35 cellular contexts compared by ENCODE assay signal in the genomic region with DNA sequence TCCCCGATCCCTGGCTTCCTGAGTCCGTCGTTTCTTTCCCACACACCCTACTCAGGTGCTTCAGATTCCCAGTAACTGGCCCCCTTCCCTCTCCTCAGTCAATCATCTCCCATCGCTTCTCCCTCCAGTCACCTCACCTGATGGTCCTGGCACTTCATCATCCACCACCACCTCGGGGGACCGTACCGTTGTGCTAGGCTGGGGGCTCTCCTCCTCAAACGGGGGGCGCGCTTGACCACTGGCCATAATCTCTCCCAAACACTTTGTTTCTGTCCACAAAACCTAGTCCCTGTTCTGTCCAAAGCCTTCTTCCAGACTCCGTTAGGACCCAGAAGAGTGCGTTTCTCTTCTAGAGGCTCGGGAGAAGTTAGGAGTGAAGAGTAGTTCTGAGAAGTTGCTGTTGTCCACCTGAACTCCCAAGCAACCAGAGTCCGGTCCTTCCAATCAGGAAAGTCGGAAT. TPM values are rescaled to one million over a fixed set of nuclear protein-coding genes. Genes with fewer than 3 reads are reported as not detected.
"Had no signal": no experiment of that assay in that cellular context is flagged by ENCODE, and none has a peak within 500 bp of the region (broad histone marks: within the 10 kb centered on the region; RNA-seq: fewer than 3 reads in every experiment).

Gene SPDYE4, minus strand, starts transcription at position 410 of the 460 bp plus-strand sequence. Its CDS starts 164 bp downstream, at position 246.

- H3K9ac ChIP-seq: SK-N-SH had no signal

- H3K4me1 Mint-ChIP-seq: activated B cell treated with CpG ODN at 0.5 μM for 24 hours, T-cell had no signal

- H3K4me1 ChIP-seq: colonic mucosa, esophagus squamous epithelium, gastroesophageal sphincter had no signal

- H3K4me2 ChIP-seq: SK-N-SH had no signal

- H3K9me3 ChIP-seq: colonic mucosa, esophagus squamous epithelium, gastroesophageal sphincter, SK-N-SH had no signal

- H3K4me3 ChIP-seq: colonic mucosa, dorsolateral prefrontal cortex, esophagus squamous epithelium, gastroesophageal sphincter had no signal

- ATAC-seq: activated CD4-positive, CD25-positive, alpha-beta regulatory T cell treated with anti-CD3 and anti-CD28 coated beads, Interleukin-2, amount 50 U/mL, for 24 hours; effector memory CD8-positive, alpha-beta T cell; gastroesophageal sphincter; T-cell had no signal

- H3K27ac ChIP-seq: colonic mucosa, dorsolateral prefrontal cortex, esophagus squamous epithelium, gastroesophageal sphincter, WERI-Rb-1 had no signal

- H3K27me3 ChIP-seq: colonic mucosa had no signal

- H3K27ac Mint-ChIP-seq: activated B cell treated with CpG ODN at 0.5 μM for 24 hours; activated CD4-positive, alpha-beta memory T cell treated with anti-CD3 and anti-CD28 coated beads for 36 hours; activated naive CD8-positive, alpha-beta T cell; activated T-helper 1 cell treated with anti-CD3 and anti-CD28 coated beads, Interleukin-12 subunit alpha, Interleukin-12 subunit beta, Interleukin-2, Interleukin-4 antibody, amounts not matched to agents 30 ng/mL and 10 ng/mL and 1 ng/mL, durations not matched to agents 14 hours and 24 hours and 36 hours; activated T-helper 2 cell treated with anti-CD3 and anti-CD28 coated beads, Interferon-gamma antibody, Interleukin-2, Interleukin-4, amounts not matched to agents 10 μg/mL and 5 μg/mL and 100 μg/mL, durations not matched to agents 14 hours and 24 hours and 36 hours; effector memory CD8-positive, alpha-beta T cell; T-cell; T-helper 1 cell treated with Interleukin-12 subunit alpha and Interleukin-12 subunit beta and Interleukin-4 antibody, amounts not matched to agents 30 μg/mL and 1 μg/mL, for 36 hours; T-helper 2 cell treated with Interferon-gamma antibody and Interleukin-4, amounts not matched to agents 5 μg/mL and 100 μg/mL, for 36 hours had no signal

- H3K4me3 Mint-ChIP-seq: activated B cell treated with CpG ODN at 0.5 μM for 24 hours; activated CD4-positive, alpha-beta memory T cell treated with anti-CD3 and anti-CD28 coated beads for 36 hours; activated naive CD8-positive, alpha-beta T cell; activated T-helper 1 cell treated with anti-CD3 and anti-CD28 coated beads, Interleukin-12 subunit alpha, Interleukin-12 subunit beta, Interleukin-2, Interleukin-4 antibody, amounts not matched to agents 30 ng/mL and 10 ng/mL and 1 ng/mL, durations not matched to agents 14 hours and 24 hours and 36 hours; effector memory CD8-positive, alpha-beta T cell; T-cell; T-helper 1 cell treated with Interleukin-12 subunit alpha and Interleukin-12 subunit beta and Interleukin-4 antibody, amounts not matched to agents 30 μg/mL and 1 μg/mL, for 36 hours; T-helper 2 cell treated with Interferon-gamma antibody and Interleukin-4, amounts not matched to agents 5 μg/mL and 100 μg/mL, for 36 hours had no signal

- H3K9me3 Mint-ChIP-seq: activated B cell treated with CpG ODN at 0.5 μM for 24 hours; activated CD4-positive, alpha-beta memory T cell treated with anti-CD3 and anti-CD28 coated beads for 36 hours; activated T-helper 1 cell treated with anti-CD3 and anti-CD28 coated beads, Interleukin-12 subunit alpha, Interleukin-12 subunit beta, Interleukin-2, Interleukin-4 antibody, amounts not matched to agents 30 ng/mL and 10 ng/mL and 1 ng/mL, durations not matched to agents 14 hours and 24 hours and 36 hours; activated T-helper 2 cell treated with anti-CD3 and anti-CD28 coated beads, Interferon-gamma antibody, Interleukin-2, Interleukin-4, amounts not matched to agents 10 μg/mL and 5 μg/mL and 100 μg/mL, durations not matched to agents 14 hours and 24 hours and 36 hours; T-helper 2 cell treated with Interferon-gamma antibody and Interleukin-4, amounts not matched to agents 5 μg/mL and 100 μg/mL, for 36 hours had no signal

- FAIRE-seq: astrocyte had no signal

- DNase-seq: activated B cell treated with CpG ODN at 0.5 μM for 24 hours; activated CD4-positive, alpha-beta memory T cell treated with anti-CD3 and anti-CD28 coated beads for 36 hours; activated CD4-positive, alpha-beta T cell treated with anti-CD3 and anti-CD28 coated beads for 48 hours; activated gamma-delta T cell treated with Interleukin-2 at 50 U/mL for 16 hours; activated naive CD4-positive, alpha-beta T cell treated with anti-CD3 and anti-CD28 coated beads, Interleukin-2, amount 50 U/mL, for 16 hours; activated naive CD4-positive, alpha-beta T cell treated with Interleukin-2 at 50 U/mL for 16 hours; activated T-cell treated with anti-CD3 and anti-CD28 coated beads for 4 hours; activated T-cell treated with anti-CD3 and anti-CD28 coated beads, Interleukin-2, amount 50 U/mL, for 48 hours; amniotic stem cell; anterior cingulate cortex; caudate nucleus; colonic mucosa; dorsolateral prefrontal cortex; effector CD4-positive, alpha-beta T cell; effector memory CD8-positive, alpha-beta T cell; erythroblast; esophagus squamous epithelium; foreskin melanocyte; SK-N-SH; SW 1271; T-cell; T1000; WERI-Rb-1 had no signal

- H3K36me3 ChIP-seq: colonic mucosa, esophagus squamous epithelium, gastroesophageal sphincter, WERI-Rb-1 had no signal

- H3K36me3 Mint-ChIP-seq: activated CD4-positive, alpha-beta memory T cell treated with anti-CD3 and anti-CD28 coated beads for 36 hours; activated naive CD8-positive, alpha-beta T cell; T-cell had no signal

RNA-seq across cellular contexts. Expression of gene SPDYE4, which starts in this region (rescaled TPM):
- total RNA-seq: activated B cell treated with CpG ODN at 0.5 μM for 24 hours; activated CD4-positive, alpha-beta memory T cell treated with anti-CD3 and anti-CD28 coated beads for 36 hours; activated T-helper 1 cell treated with anti-CD3 and anti-CD28 coated beads, Interleukin-12 subunit alpha, Interleukin-12 subunit beta, Interleukin-2, Interleukin-4 antibody, amounts not matched to agents 30 ng/mL and 10 ng/mL and 1 ng/mL, durations not matched to agents 14 hours and 24 hours and 36 hours; activated T-helper 2 cell treated with anti-CD3 and anti-CD28 coated beads, Interferon-gamma antibody, Interleukin-2, Interleukin-4, amounts not matched to agents 10 μg/mL and 5 μg/mL and 100 μg/mL, durations not matched to agents 14 hours and 24 hours and 36 hours; astrocyte; colonic mucosa; dorsolateral prefrontal cortex; esophagus squamous epithelium; fibroblast of lung; fibroblast of villous mesenchyme; gastroesophageal sphincter; glomerular endothelial cell; T-cell had no signal
- polyA plus RNA-seq: adipose tissue, fibroblast of lung, SK-N-SH had no signal
